In the genomic region with DNA sequence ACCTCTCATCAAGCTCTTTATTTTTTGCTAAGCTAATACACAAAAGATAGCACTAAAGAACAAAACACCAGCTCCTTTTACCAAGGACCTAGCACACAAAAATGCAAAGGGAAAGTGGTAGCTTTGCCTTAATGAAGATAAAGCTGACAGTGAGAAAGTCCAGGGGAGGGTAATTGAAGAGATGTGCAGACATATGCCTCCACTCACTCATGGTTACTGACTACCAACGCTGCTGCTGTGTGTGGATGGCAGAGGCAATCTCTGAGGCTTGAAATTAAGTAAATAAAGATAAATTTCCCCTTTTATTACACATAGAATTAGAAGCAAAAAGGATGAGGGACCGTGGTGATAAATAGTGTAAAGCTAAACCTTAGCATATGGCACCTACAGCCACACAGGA, we compare ENCODE assay signal across 26 cellular contexts.
DNase-seq lines count a peak whose midpoint lies in the region; ATAC-seq and TF ChIP-seq lines count a peak whose summit lies in the region.
"Had no signal": no experiment of that assay in that cellular context is flagged by ENCODE, and none has a peak within 500 bp of the region (broad histone marks: within the 10 kb centered on the region; RNA-seq: fewer than 3 reads in every experiment).

No MANE protein-coding gene starts in this region.

- H3K36me3 Mint-ChIP-seq in H9 (ENCODE audit: insufficient read depth in 1 of 3, low read depth in 3 of 3) = no peaks in the 10 kb centered on the region
- H3K36me3 Mint-ChIP-seq in stimulated activated effector memory CD8-positive, alpha-beta T cell treated with anti-CD3 and anti-CD28 coated beads, Interleukin-12 subunit alpha, Interleukin-12 subunit beta, amount 100 ng/mL, for 72 hours = no peaks in the 10 kb centered on the region
- H3K36me3 Mint-ChIP-seq: CD8-positive, alpha-beta memory T cell; naive thymus-derived CD8-positive, alpha-beta T cell had no signal

- no peak overlapping the region for H4K8ac ChIP-seq in H9 (replicated peaks; ENCODE audit: insufficient read length, low read depth, low read length)

- H3K9ac ChIP-seq in H9 (ENCODE audit: extremely low read depth, insufficient read length, low read length) (no peak overlapping the region), SK-N-SH (no peak overlapping the region)

- no peak overlapping the region for H3K18ac ChIP-seq in H9 (ENCODE audit: insufficient read length, low read depth, low read length)

- peaks cover 4 to 5% of the 10 kb centered on the region in 2 experiments for H3K4me1 Mint-ChIP-seq in H9
- H3K4me1 Mint-ChIP-seq in stimulated activated effector memory CD8-positive, alpha-beta T cell treated with anti-CD3 and anti-CD28 coated beads, Interleukin-12 subunit alpha, Interleukin-12 subunit beta, amount 100 ng/mL, for 72 hours = no peaks in the 10 kb centered on the region
- H3K4me1 Mint-ChIP-seq: CD8-positive, alpha-beta memory T cell; naive thymus-derived CD8-positive, alpha-beta T cell had no signal

- H4K91ac ChIP-seq in H9 (ENCODE audit: insufficient read length, low read depth, low read length) = no peak overlapping the region

- WGBS in H9 (ENCODE audit: extremely low coverage, insufficient read length, low lambda C conversion rate) = no CpG with 5 or more reads among the region's 2 CpGs
- WGBS in SK-N-SH (ENCODE audit: low lambda C conversion rate) = 6% methylated on average over 2 of the region's 2 CpGs

- H3K36me3 ChIP-seq in ACC112 (ENCODE audit: insufficient read depth, low read length) = no peaks in the 10 kb centered on the region
- H3K36me3 ChIP-seq in SK-N-SH (replicated peaks in 1 of 2; ENCODE audit: control insufficient read depth in 1 of 2, insufficient read depth in 2 of 2, low read length in 1 of 2) = no peaks in the 10 kb centered on the region
- H3K36me3 ChIP-seq: heart left ventricle, sigmoid colon, tibial nerve had no signal

- no peak overlapping the region for H2AK5ac ChIP-seq in H9 (ENCODE audit: insufficient read length, low read length)

- no peak for TF ChIP-seq CTCF in H9 (conservative IDR thresholded peaks at IDR 0.05)
- no peak for TF ChIP-seq CTCF in SK-N-SH (IDR thresholded peaks at IDR 0.05)

- no peak overlapping the region for H2BK5ac ChIP-seq in H9 (ENCODE audit: insufficient read length, low read length)

- no peak overlapping the region for H3K23ac ChIP-seq in H9 (ENCODE audit: insufficient read length, low read depth, low read length)

- no peaks in the 10 kb centered on the region for H3K79me2 ChIP-seq in ACC112 (ENCODE audit: control insufficient read depth, insufficient read depth, low read length, unreplicated experiment)
- H3K79me2 ChIP-seq in H9 (ENCODE audit: insufficient read depth, low read length) = no peaks in the 10 kb centered on the region
- no peaks in the 10 kb centered on the region for H3K79me2 ChIP-seq in SK-N-SH (ENCODE audit: insufficient read depth)

- H3K9me3 Mint-ChIP-seq in H9 = no peaks in the 10 kb centered on the region
- H3K9me3 Mint-ChIP-seq in stimulated activated effector memory CD8-positive, alpha-beta T cell treated with anti-CD3 and anti-CD28 coated beads, Interleukin-12 subunit alpha, Interleukin-12 subunit beta, amount 100 ng/mL, for 72 hours = peaks cover 9% of the 10 kb centered on the region

- no peaks in the 10 kb centered on the region for H3K79me1 ChIP-seq in H9 (ENCODE audit: insufficient read depth, low read depth, low read length, poor library complexity, severe bottlenecking)

- TF ChIP-seq RAD21 in SK-N-SH (IDR thresholded peaks at IDR 0.05; ENCODE audit: low read length) = peak; percentile 53

- no peaks in the 10 kb centered on the region for H3K9me2 ChIP-seq in SK-N-SH

- no peak overlapping the region for H4K5ac ChIP-seq in H9 (ENCODE audit: insufficient read length, low read depth, low read length)

- H3T11ph ChIP-seq in H9 (ENCODE audit: low read length) = no peak overlapping the region

- peak overlapping the region; percentile 92 for H3K27ac ChIP-seq in ACC112 (ENCODE audit: low read depth, low read length)
- no peak overlapping the region for H3K27ac ChIP-seq in H9 (ENCODE audit: insufficient read length, low read depth, low read length)
- peak overlapping the region; percentile 1 to 100; a peak in 3 of 4 replicates for H3K27ac ChIP-seq in SK-N-SH (ENCODE audit: low read depth in 2 of 2, low read length in 1 of 2)
- H3K27ac ChIP-seq: heart left ventricle, sigmoid colon, tibial nerve had no signal

- no peaks in the 10 kb centered on the region for H4K20me1 ChIP-seq in H9 (ENCODE audit: control insufficient read depth, insufficient read depth, insufficient read length)
- H4K20me1 ChIP-seq in SK-N-SH (ENCODE audit: insufficient read depth) = no peaks in the 10 kb centered on the region

- H3K4me2 ChIP-seq in H9 (ENCODE audit: insufficient read depth, insufficient read length, low read length) (no peak overlapping the region), SK-N-SH (no peak overlapping the region)

- no peak overlapping the region for H3K27ac Mint-ChIP-seq in H9
- H3K27ac Mint-ChIP-seq in stimulated activated effector memory CD8-positive, alpha-beta T cell treated with anti-CD3 and anti-CD28 coated beads, Interleukin-12 subunit alpha, Interleukin-12 subunit beta, amount 100 ng/mL, for 72 hours = no peak overlapping the region
- H3K27ac Mint-ChIP-seq: activated T-cell treated with anti-CD3 and anti-CD28 coated beads, Interleukin-2, amount 50 U/mL, for 72 hours; CD8-positive, alpha-beta memory T cell; effector memory CD8-positive, alpha-beta T cell; naive thymus-derived CD8-positive, alpha-beta T cell had no signal

- H2AFZ ChIP-seq in ACC112 (ENCODE audit: low read length, unreplicated experiment) (peak overlapping the region; percentile 65), H9 (ENCODE audit: low read length) (peak overlapping the region; percentile 14), SK-N-SH (ENCODE audit: low read depth) (peak overlapping the region; percentile 42)

- no peaks in the 10 kb centered on the region for H3K27me3 Mint-ChIP-seq in H9 (ENCODE audit: low read depth)
- H3K27me3 Mint-ChIP-seq: CD8-positive, alpha-beta memory T cell; effector memory CD8-positive, alpha-beta T cell; naive thymus-derived CD8-positive, alpha-beta T cell had no signal

- ATAC-seq in stimulated activated effector memory CD8-positive, alpha-beta T cell treated with anti-CD3 and anti-CD28 coated beads, Interleukin-12 subunit alpha, Interleukin-12 subunit beta, amount 100 ng/mL, for 72 hours = no peak
- ATAC-seq in GM19463 (IDR thresholded peaks at IDR 0.05; ENCODE audit: unreplicated experiment) = no peak
- ATAC-seq: activated T-cell treated with anti-CD3 and anti-CD28 coated beads, Interleukin-2, amount 50 U/mL, for 72 hours; effector memory CD8-positive, alpha-beta T cell; GM12878; heart left ventricle; naive thymus-derived CD8-positive, alpha-beta T cell had no signal

- H3K14ac ChIP-seq in H9 (ENCODE audit: insufficient read depth, low read length) = no peak overlapping the region

- H3K23me2 ChIP-seq in H9 (ENCODE audit: insufficient read length, low read depth, low read length, poor library complexity, severe bottlenecking) = no peaks in the 10 kb centered on the region

- H2BK120ac ChIP-seq in H9 (ENCODE audit: low read depth, low read length, poor library complexity, severe bottlenecking) = no peak overlapping the region

- H3K4ac ChIP-seq in H9 (ENCODE audit: low read depth, low read length) = no peak overlapping the region

- DNase-seq in H9 (no peak), SK-N-SH (peak; percentile 48), left kidney (ENCODE audit: low read depth, low spot score) (peak; percentile 22), NOMO-1 (lab: John Stamatoyannopoulos, UW; ENCODE audit: unreplicated experiment in 2 of 2) (no peak)
- no peak for DNase-seq in stimulated activated effector memory CD8-positive, alpha-beta T cell treated with anti-CD3 and anti-CD28 coated beads, Interleukin-12 subunit alpha, Interleukin-12 subunit beta, amount 100 ng/mL, for 72 hours (ENCODE audit: low spot score in 2 of 2)
- DNase-seq: activated CD4-positive, alpha-beta T cell treated with anti-CD3 and anti-CD28 coated beads, Interleukin-2, amount 50 U/mL, for 48 hours; activated CD4-positive, CD25-positive, alpha-beta regulatory T cell treated with anti-CD3 and anti-CD28 coated beads, Interleukin-2, amount 50 U/mL, for 72 hours; activated T-cell treated with anti-CD3 and anti-CD28 coated beads, Interleukin-2, amount 50 U/mL, for 72 hours; CD8-positive, alpha-beta memory T cell; central memory CD4-positive, alpha-beta T cell; cortex of kidney; effector memory CD8-positive, alpha-beta T cell; erythroblast; heart left ventricle; naive thymus-derived CD8-positive, alpha-beta T cell; NCI-H1092; NCI-H187; NCI-H526; occipital lobe; sigmoid colon; stimulated activated CD4-positive, alpha-beta T cell treated with anti-CD3 and anti-CD28 coated beads, Interleukin-4, amount 100 ng/mL, for 1 hour; T-helper 2 cell had no signal

- no peak overlapping the region for H2BK15ac ChIP-seq in H9 (ENCODE audit: low read depth, low read length)

- TF ChIP-seq EP300 in SK-N-SH (IDR thresholded peaks at IDR 0.05; ENCODE audit: borderline replicate concordance in 1 of 2, low read depth in 1 of 2, low read length in 1 of 2) = peak in 1 of 2 experiments; percentile 99; a peak in 2 of 4 replicates

- peaks cover 36% of the 10 kb centered on the region for H3K4me1 ChIP-seq in ACC112 (ENCODE audit: control insufficient read depth, insufficient read depth, low read length, unreplicated experiment)
- no peaks in the 10 kb centered on the region for H3K4me1 ChIP-seq in H9 (ENCODE audit: insufficient read depth, low read length)
- H3K4me1 ChIP-seq in SK-N-SH (ENCODE audit: control insufficient read depth in 1 of 2, insufficient read depth in 2 of 2, low read depth in 1 of 2, low read length in 1 of 2) = peaks cover 15 to 36% of the 10 kb centered on the region in 2 experiments; a peak in 3 of 4 replicates

- no peak overlapping the region for H2BK20ac ChIP-seq in H9 (ENCODE audit: low read depth, low read length, poor library complexity, severe bottlenecking)

- H3K4me3 ChIP-seq in ACC112 (ENCODE audit: low read depth, low read length) (peak overlapping the region; percentile 11; the same call in 1 of the 2 replicates), SK-N-SH (ENCODE audit: low read depth in 2 of 2, low read length in 1 of 2) (no peak overlapping the region)
- H3K4me3 ChIP-seq: GM12878, heart left ventricle, sigmoid colon, tibial nerve had no signal

- H3K27me3 ChIP-seq in ACC112 (ENCODE audit: insufficient read depth, low read length) (no peaks in the 10 kb centered on the region), H9 (ENCODE audit: insufficient read depth, low read length) (no peaks in the 10 kb centered on the region), SK-N-SH (ENCODE audit: insufficient read depth) (no peaks in the 10 kb centered on the region)
- H3K27me3 ChIP-seq: heart left ventricle, sigmoid colon, tibial nerve had no signal

- H3K9me3 ChIP-seq in H9 (ENCODE audit: control insufficient read depth, low read depth, low read length) = no peaks in the 10 kb centered on the region
- no peaks in the 10 kb centered on the region for H3K9me3 ChIP-seq in SK-N-SH
- H3K9me3 ChIP-seq: heart left ventricle, sigmoid colon, tibial nerve had no signal

- no peak overlapping the region for H3K56ac ChIP-seq in H9 (ENCODE audit: insufficient read length, low read depth, low read length)

- POLR2A ChIA-PET in SK-N-SH (lab: Yijun Ruan, JAX) = interaction anchor here (0.6 to 0.8 kb wide), 2 partner anchors 58 to 87 kb away, joined by 4 to 6 read pairs; partner anchors contain the start of gene HGF

- H2BK12ac ChIP-seq in H9 (ENCODE audit: insufficient read length, low read depth, low read length) = no peak overlapping the region

- no peak overlapping the region for H3K4me3 Mint-ChIP-seq in H9
- H3K4me3 Mint-ChIP-seq in stimulated activated effector memory CD8-positive, alpha-beta T cell treated with anti-CD3 and anti-CD28 coated beads, Interleukin-12 subunit alpha, Interleukin-12 subunit beta, amount 100 ng/mL, for 72 hours = no peak overlapping the region
- H3K4me3 Mint-ChIP-seq: activated T-cell treated with anti-CD3 and anti-CD28 coated beads, Interleukin-2, amount 50 U/mL, for 72 hours; CD8-positive, alpha-beta memory T cell; effector memory CD8-positive, alpha-beta T cell; naive thymus-derived CD8-positive, alpha-beta T cell had no signal

- CTCF ChIA-PET in SK-N-SH (lab: Yijun Ruan, JAX) = interaction anchor here (0.7 to 1.5 kb wide), 6 partner anchors 13 to 182 kb away, joined by 3 to 5 read pairs (median 4); no protein-coding TSS in a partner anchor

- H3F3A ChIP-seq in SK-N-SH (replicated peaks; ENCODE audit: insufficient read depth) = peaks cover 6% of the 10 kb centered on the region

Comparison
In these comparisons a context has a peak if more than half of its experiments do, and no peak if none do; other contexts are left out.
1. H2AFZ ChIP-seq: peak in every context shown above with its lines; median percentile 65 in ACC112; 42 in SK-N-SH; 14 in H9.
2. DNase-seq: peak in SK-N-SH (single experiment) and left kidney (single experiment); none in H9 (single experiment), NOMO-1 (0 of 2) and stimulated activated effector memory CD8-positive, alpha-beta T cell treated with anti-CD3 and anti-CD28 coated beads, Interleukin-12 subunit alpha, Interleukin-12 subunit beta, amount 100 ng/mL, for 72 hours (0 of 2).